34 cellular contexts compared by ENCODE assay signal in the genomic region with DNA sequence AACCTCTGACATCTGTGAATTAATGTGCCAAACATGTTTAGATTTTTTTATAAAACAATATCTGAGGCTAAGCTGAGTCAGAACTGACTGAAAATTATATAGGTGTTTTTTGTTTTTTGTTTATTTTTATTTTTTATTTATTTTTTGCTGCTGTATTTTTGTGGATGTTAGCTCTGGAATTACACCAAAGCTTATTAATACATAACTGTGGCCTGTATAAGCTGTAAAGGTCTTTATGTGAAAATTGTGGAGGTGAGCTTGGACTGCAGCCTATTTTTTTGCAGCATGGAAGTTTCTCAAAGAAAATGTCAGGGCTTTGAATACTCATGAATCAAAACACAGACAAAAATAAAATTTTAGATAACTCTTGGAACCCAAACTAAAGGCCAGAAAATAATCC.
A peak's percentile ranks its signal among the peaks of the same experiment; 100 is the strongest.
DNase-seq lines count a peak whose midpoint lies in the region; ATAC-seq and TF ChIP-seq lines count a peak whose summit lies in the region.
"Had no signal": no experiment of that assay in that cellular context is flagged by ENCODE, and none has a peak within 500 bp of the region (broad histone marks: within the 10 kb centered on the region; RNA-seq: fewer than 3 reads in every experiment).

No MANE protein-coding gene starts in this region.

- TF ChIP-seq CTCF in LNCaP clone FGC (IDR thresholded peaks at IDR 0.05; ENCODE audit: control insufficient read depth, extremely low read depth, insufficient read depth) (no peak), PC-3 (conservative IDR thresholded peaks at IDR 0.05; ENCODE audit: low read depth, low read length) (no peak), nephron (IDR thresholded peaks at IDR 0.05; ENCODE audit: unreplicated experiment in 3 of 3) (no peak)

- no peak overlapping the region for H3K9ac ChIP-seq in PC-3 (ENCODE audit: low read length)
- H3K9ac ChIP-seq: BLaER1; BLaER1 treated with 17β-estradiol and CSF1 and Interleukin-3, amounts not matched to agents 10 nM and 100 nM had no signal

- H3K79me2 ChIP-seq in PC-3 (ENCODE audit: low read length) = no peaks in the 10 kb centered on the region

- H2AFZ ChIP-seq in PC-3 (ENCODE audit: low read length) = no peak overlapping the region

- no peaks in the 10 kb centered on the region for H3K27me3 ChIP-seq in PC-3 (ENCODE audit: low read length)
- H3K27me3 ChIP-seq: BE2C; BLaER1; BLaER1 treated with 17β-estradiol and CSF1 and Interleukin-3, amounts not matched to agents 10 nM and 100 nM had no signal

- H3K4me3 Mint-ChIP-seq in activated naive CD8-positive, alpha-beta T cell treated with anti-CD3 and anti-CD28 coated beads, Interleukin-2, amount 10 ng/mL, durations not matched to agents 7 days and 5 days = no peak overlapping the region
- H3K4me3 Mint-ChIP-seq in activated naive CD8-positive, alpha-beta T cell treated with anti-CD3 and anti-CD28 coated beads, Interleukin-2, amount 50 U/mL, for 24 hours = no peak overlapping the region
- H3K4me3 Mint-ChIP-seq in nephron = no peak overlapping the region
- H3K4me3 Mint-ChIP-seq: B cell; CD14-positive monocyte; CD4-positive, alpha-beta memory T cell; CD4-positive, alpha-beta T cell; CD4-positive, CD25-positive, alpha-beta regulatory T cell; CD8-positive, alpha-beta T cell had no signal

- H3K4me3 ChIP-seq in LNCaP clone FGC (ENCODE audit: low read depth, low read length) (no peak overlapping the region), PC-3 (ENCODE audit: low read length) (no peak overlapping the region)
- H3K4me3 ChIP-seq: A549; BLaER1; BLaER1 treated with 17β-estradiol and CSF1 and Interleukin-3, amounts not matched to agents 10 nM and 100 nM had no signal

- H3K4me2 ChIP-seq in PC-3 (ENCODE audit: low read length) = no peak overlapping the region
- H3K4me2 ChIP-seq: A549 had no signal

- no peaks in the 10 kb centered on the region for H3K36me3 Mint-ChIP-seq in activated naive CD8-positive, alpha-beta T cell treated with anti-CD3 and anti-CD28 coated beads, Interleukin-2, amount 10 ng/mL, durations not matched to agents 7 days and 5 days
- H3K36me3 Mint-ChIP-seq in activated naive CD8-positive, alpha-beta T cell treated with anti-CD3 and anti-CD28 coated beads, Interleukin-2, amount 50 U/mL, for 24 hours (ENCODE audit: low read depth) = no peaks in the 10 kb centered on the region
- no peaks in the 10 kb centered on the region for H3K36me3 Mint-ChIP-seq in nephron (ENCODE audit: low read depth)
- H3K36me3 Mint-ChIP-seq: CD14-positive monocyte; CD4-positive, alpha-beta memory T cell; CD4-positive, CD25-positive, alpha-beta regulatory T cell; CD8-positive, alpha-beta memory T cell; CD8-positive, alpha-beta T cell had no signal

- H3K4me1 ChIP-seq in PC-3 (ENCODE audit: insufficient read depth, low read length) = no peaks in the 10 kb centered on the region
- H3K4me1 ChIP-seq: A549, BE2C, Caco-2 had no signal

- H3K36me3 ChIP-seq in PC-3 (ENCODE audit: low read depth, low read length) = no peaks in the 10 kb centered on the region
- H3K36me3 ChIP-seq: BE2C; BLaER1; BLaER1 treated with 17β-estradiol and CSF1 and Interleukin-3, amounts not matched to agents 10 nM and 100 nM had no signal

- CTCF ChIA-PET in PC-3 (lab: Charles Lee) = interaction anchor here (1.0 kb wide), 1 partner anchor 275 kb away, joined by 4 read pairs; no protein-coding TSS in a partner anchor

- H3K4me1 Mint-ChIP-seq in activated naive CD8-positive, alpha-beta T cell treated with anti-CD3 and anti-CD28 coated beads, Interleukin-2, amount 10 ng/mL, durations not matched to agents 7 days and 5 days = peaks cover 15% of the 10 kb centered on the region
- H3K4me1 Mint-ChIP-seq in activated naive CD8-positive, alpha-beta T cell treated with anti-CD3 and anti-CD28 coated beads, Interleukin-2, amount 50 U/mL, for 24 hours = peaks cover 20% of the 10 kb centered on the region
- peaks cover 50% of the 10 kb centered on the region for H3K4me1 Mint-ChIP-seq in nephron
- H3K4me1 Mint-ChIP-seq: CD14-positive monocyte had no signal

- no peak overlapping the region for H3K27ac ChIP-seq in PC-3 (ENCODE audit: low read length)
- H3K27ac ChIP-seq: 22Rv1; A549; BLaER1; BLaER1 treated with 17β-estradiol and CSF1 and Interleukin-3, amounts not matched to agents 10 nM and 100 nM had no signal

- POLR2A ChIA-PET in activated naive CD8-positive, alpha-beta T cell treated with anti-CD3 and anti-CD28 coated beads, Interleukin-2, amount 10 ng/mL, durations not matched to agents 7 days and 5 days (lab: Charles Lee) = interaction anchor here (1.2 kb wide), 1 partner anchor 134 kb away, joined by 3 read pairs; no protein-coding TSS in a partner anchor
- POLR2A ChIA-PET in PC-3 (lab: Charles Lee; ENCODE audit: unreplicated experiment) = interaction anchor here (0.6 kb wide), 1 partner anchor 27 kb away, joined by 7 read pairs; no protein-coding TSS in a partner anchor

- H3K9me3 Mint-ChIP-seq in activated naive CD8-positive, alpha-beta T cell treated with anti-CD3 and anti-CD28 coated beads, Interleukin-2, amount 10 ng/mL, durations not matched to agents 7 days and 5 days = no peaks in the 10 kb centered on the region
- no peaks in the 10 kb centered on the region for H3K9me3 Mint-ChIP-seq in activated naive CD8-positive, alpha-beta T cell treated with anti-CD3 and anti-CD28 coated beads, Interleukin-2, amount 50 U/mL, for 24 hours
- no peaks in the 10 kb centered on the region for H3K9me3 Mint-ChIP-seq in nephron
- H3K9me3 Mint-ChIP-seq: CD4-positive, alpha-beta memory T cell; CD4-positive, alpha-beta T cell; CD8-positive, alpha-beta memory T cell; CD8-positive, alpha-beta T cell had no signal

- DNase-seq in activated naive CD8-positive, alpha-beta T cell treated with anti-CD3 and anti-CD28 coated beads, Interleukin-2, amount 10 ng/mL, durations not matched to agents 7 days and 5 days = no peak
- DNase-seq in activated naive CD8-positive, alpha-beta T cell treated with anti-CD3 and anti-CD28 coated beads, Interleukin-2, amount 50 U/mL, for 24 hours = no peak
- DNase-seq in LNCaP clone FGC (ENCODE audit: low read depth) = peak; percentile 59
- no peak for DNase-seq in PC-3
- DNase-seq in NCI-H146 treated with DMSO at 0.1 percent for 48 hours (lab: John Stamatoyannopoulos, UW; ENCODE audit: unreplicated experiment) = no peak
- DNase-seq in hippocampal formation (lab: John Stamatoyannopoulos, UW) = no peak
- DNase-seq: 8988T; ACHN; AML-193; BE2C; C1 segment of cervical spinal cord; Caco-2; Calu3; CD4-positive, alpha-beta memory T cell; CD4-positive, alpha-beta T cell; CD4-positive, CD25-positive, alpha-beta regulatory T cell; CD8-positive, alpha-beta memory T cell; CD8-positive, alpha-beta T cell; COR-L47; DMS 273 treated with DMSO at 0.1 percent for 48 hours; DMS153; DMS53; DMS79; DMS79 treated with DMSO at 0.1 percent for 48 hours; DND-41; EL had no signal

- no peaks in the 10 kb centered on the region for H3K9me3 ChIP-seq in PC-3 (ENCODE audit: low read length)
- H3K9me3 ChIP-seq: A549; BE2C; BLaER1; BLaER1 treated with 17β-estradiol and CSF1 and Interleukin-3, amounts not matched to agents 10 nM and 100 nM; Caco-2 had no signal

- H4K20me1 ChIP-seq in PC-3 (ENCODE audit: low read length) = no peaks in the 10 kb centered on the region
- H4K20me1 ChIP-seq: BLaER1; BLaER1 treated with 17β-estradiol and CSF1 and Interleukin-3, amounts not matched to agents 10 nM and 100 nM had no signal

- H3K27ac Mint-ChIP-seq in activated naive CD8-positive, alpha-beta T cell treated with anti-CD3 and anti-CD28 coated beads, Interleukin-2, amount 10 ng/mL, durations not matched to agents 7 days and 5 days = peak overlapping the region; percentile 38
- H3K27ac Mint-ChIP-seq in activated naive CD8-positive, alpha-beta T cell treated with anti-CD3 and anti-CD28 coated beads, Interleukin-2, amount 50 U/mL, for 24 hours = no peak overlapping the region
- peak overlapping the region in 2 of 3 experiments; percentile 5 to 12 for H3K27ac Mint-ChIP-seq in nephron
- H3K27ac Mint-ChIP-seq: B cell, CD14-positive monocyte had no signal

- 0 out of 2 replicates have a peak, but pooled peaks cover 5% of the 10 kb centered on the region for H3K9me2 ChIP-seq in PC-3 (replicated peaks; ENCODE audit: low read length)

- no TSS peak for BruUV-seq in PC-3 (replicated peaks; lab: Mats Ljungman, UMichigan)

- no peak for ATAC-seq in activated naive CD8-positive, alpha-beta T cell treated with anti-CD3 and anti-CD28 coated beads, Interleukin-2, amount 10 ng/mL, durations not matched to agents 7 days and 5 days (ENCODE audit: low read depth)
- no peak for ATAC-seq in activated naive CD8-positive, alpha-beta T cell treated with anti-CD3 and anti-CD28 coated beads, Interleukin-2, amount 50 U/mL, for 24 hours
- ATAC-seq in PC-3 (peak; percentile 76), SK-N-SH treated with all-trans-retinoic acid at 6 μM for 48 hours (no peak)
- ATAC-seq: A549 had no signal

- H3F3A ChIP-seq in PC-3 (ENCODE audit: low read length, unreplicated experiment) = no peaks in the 10 kb centered on the region

- intact Hi-C loops in PC-3 (cut with micrococcal nuclease) = loop anchor here (5.0 kb wide), 1 partner anchor 191 kb away; no protein-coding TSS in a partner anchor

- H3K27me3 Mint-ChIP-seq in activated naive CD8-positive, alpha-beta T cell treated with anti-CD3 and anti-CD28 coated beads, Interleukin-2, amount 10 ng/mL, durations not matched to agents 7 days and 5 days = peaks cover 3% of the 10 kb centered on the region
- H3K27me3 Mint-ChIP-seq in activated naive CD8-positive, alpha-beta T cell treated with anti-CD3 and anti-CD28 coated beads, Interleukin-2, amount 50 U/mL, for 24 hours = no peaks in the 10 kb centered on the region
- H3K27me3 Mint-ChIP-seq in nephron (ENCODE audit: low read depth) = no peaks in the 10 kb centered on the region
- H3K27me3 Mint-ChIP-seq: B cell; CD4-positive, alpha-beta T cell; CD4-positive, CD25-positive, alpha-beta regulatory T cell; CD8-positive, alpha-beta memory T cell had no signal

TF ChIP-seq in SK-N-SH treated with all-trans-retinoic acid at 6 μM for 48 hours, 23 proteins besides CTCF, POLR2A, EP300 and RAD21:
- TF ChIP-seq RARB (CRISPR knock-in tag; IDR thresholded peaks at IDR 0.05) = no peak
- TF ChIP-seq ZNF70 (CRISPR knock-in tag; IDR thresholded peaks at IDR 0.05) = no peak
- no peak for TF ChIP-seq ZNF8 (CRISPR knock-in tag; IDR thresholded peaks at IDR 0.05)
- TF ChIP-seq ZC3H10 (CRISPR knock-in tag; IDR thresholded peaks at IDR 0.05) = no peak
- TF ChIP-seq TOX (CRISPR knock-in tag; IDR thresholded peaks at IDR 0.05; ENCODE audit: borderline replicate concordance) = no peak
